ENCODE assay signal across 8 cellular contexts in genomic region chr1:243849089-243850012, GRCh38. TPM values are rescaled to one million over a fixed set of nuclear protein-coding genes. Genes with fewer than 3 reads are reported as not detected.
A peak's percentile ranks its signal among the peaks of the same experiment; 100 is the strongest.
DNase-seq lines count a peak whose midpoint lies in the region; ATAC-seq, FAIRE-seq and TF ChIP-seq lines count a peak whose summit lies in the region.

No MANE protein-coding gene starts in this region.

- no TSS peak for BruUV-seq in HepG2 (replicated peaks; lab: Mats Ljungman, UMichigan)

- no peak overlapping the region for H3K27ac ChIP-seq in HepG2 (ENCODE audit: extremely low read length, insufficient read depth, low read length)

- peak overlapping the region; percentile 7; the same call in 1 of the 2 replicates for H3K4me2 ChIP-seq in HepG2 (ENCODE audit: low read depth, low read length)

- POLR2A ChIA-PET in HepG2 (lab: Yijun Ruan, JAX): no interaction called here

- no peaks in the 10 kb centered on the region for H3K9me3 Mint-ChIP-seq in dendritic cell treated with granulocyte-macrophage colony-stimulating factor and Interleukin-4, amounts not matched to agents 40 ng/mL and 50 ng/mL, for 4 days

- in situ Hi-C loops in HepG2 (cut with HindIII; ENCODE audit: extremely low pct_ligation_motif_present, low pct_unique_long_range_greater_than_20kb): no loop called here

- intact Hi-C loops in dendritic cell treated with granulocyte-macrophage colony-stimulating factor and Interleukin-4, amounts not matched to agents 40 ng/mL and 50 ng/mL, for 4 days (cut with micrococcal nuclease): loop anchor here (5.0 to 10.0 kb wide), 3 partner anchors 127 to 425 kb away; no protein-coding TSS in a partner anchor
- intact Hi-C loops in HepG2 (cut with micrococcal nuclease; ENCODE audit: unreplicated experiment): loop anchor here (10.0 kb wide), 1 partner anchor 195 kb away; no protein-coding TSS in a partner anchor

- no peaks in the 10 kb centered on the region for H3K36me3 ChIP-seq in ES-I3 (ENCODE audit: insufficient read depth, low read length)
- no peaks in the 10 kb centered on the region for H3K36me3 ChIP-seq in HepG2 (replicated peaks in 1 of 2; ENCODE audit: control insufficient read depth in 1 of 2, insufficient read depth in 2 of 2, low read length in 2 of 2)

- H3K4me1 ChIP-seq in ES-I3 (ENCODE audit: insufficient read depth, low read length): no peaks in the 10 kb centered on the region
- H3K4me1 ChIP-seq in HepG2 (ENCODE audit: insufficient read depth, low read length): peaks cover 5% of the 10 kb centered on the region; the same call in 1 of the 2 replicates

- no peak for TF ChIP-seq CTCF in HepG2 (CRISPR knock-in tag; IDR thresholded peaks at IDR 0.05)

- H3K79me2 ChIP-seq in HepG2 (ENCODE audit: insufficient read depth, low read length): no peaks in the 10 kb centered on the region

- H3K36me3 Mint-ChIP-seq in dendritic cell treated with granulocyte-macrophage colony-stimulating factor and Interleukin-4, amounts not matched to agents 40 ng/mL and 50 ng/mL, for 4 days (ENCODE audit: low read depth): no peaks in the 10 kb centered on the region

- ATAC-seq in HG02610 (IDR thresholded peaks at IDR 0.05; ENCODE audit: unreplicated experiment) (peak; percentile 29), HepG2 (peak; percentile 59)

- H3K4me3 ChIP-seq in HepG2 (replicated peaks in 1 of 3; ENCODE audit: insufficient read depth in 1 of 3, low read depth in 2 of 3, low read length in 3 of 3): peak overlapping the region in 2 of 3 experiments; percentile 36 to 37; a peak in 3 of 6 replicates

- no peak for FAIRE-seq in HepG2 (lab: Jason Lieb, UNC)

- no peaks in the 10 kb centered on the region for H4K20me1 ChIP-seq in HepG2 (ENCODE audit: insufficient read depth, low read length)

- H3K4me3 Mint-ChIP-seq in dendritic cell treated with granulocyte-macrophage colony-stimulating factor and Interleukin-4, amounts not matched to agents 40 ng/mL and 50 ng/mL, for 4 days: peak overlapping the region; percentile 79

- H3K27me3 Mint-ChIP-seq in dendritic cell treated with granulocyte-macrophage colony-stimulating factor and Interleukin-4, amounts not matched to agents 40 ng/mL and 50 ng/mL, for 4 days: peaks cover 25% of the 10 kb centered on the region

- TF ChIP-seq RAD21 in HepG2 (CRISPR knock-in tag; IDR thresholded peaks at IDR 0.05): no peak

- CTCF ChIA-PET in HepG2 (lab: Yijun Ruan, JAX; ENCODE audit: low intra/inter-chr PET ratio, low total read pairs): no interaction called here

- H3K9me3 ChIP-seq in ES-I3 (ENCODE audit: control insufficient read depth, insufficient read depth, low read length) (no peaks in the 10 kb centered on the region; the same call in 1 of the 2 replicates), HepG2 (ENCODE audit: low read length) (no peaks in the 10 kb centered on the region)

- TF ChIP-seq POLR2A in HepG2 (IDR thresholded peaks at IDR 0.05; ENCODE audit: insufficient read depth in 1 of 2, low read depth in 2 of 2, low read length in 2 of 2): no peak

- H3K27ac Mint-ChIP-seq in dendritic cell treated with granulocyte-macrophage colony-stimulating factor and Interleukin-4, amounts not matched to agents 40 ng/mL and 50 ng/mL, for 4 days: peak overlapping the region; percentile 68

- H3K4me1 Mint-ChIP-seq in dendritic cell treated with granulocyte-macrophage colony-stimulating factor and Interleukin-4, amounts not matched to agents 40 ng/mL and 50 ng/mL, for 4 days (ENCODE audit: low read depth): peaks cover 15% of the 10 kb centered on the region

- H3K9ac ChIP-seq in ES-I3 (ENCODE audit: low read depth, low read length): peak overlapping the region; percentile 66
- H3K9ac ChIP-seq in HepG2 (ENCODE audit: insufficient read depth, low read depth, low read length): no peak overlapping the region

- H3K27me3 ChIP-seq in HepG2 (ENCODE audit: control insufficient read depth in 1 of 2, insufficient read depth in 2 of 2, low read length in 2 of 2): peaks cover 3 to 28% of the 10 kb centered on the region in 2 experiments; a peak in 4 of 5 replicates

- DNase-seq in NCI-H2171 treated with DMSO at 0.1 percent for 48 hours (lab: John Stamatoyannopoulos, UW): peak; percentile 78
- DNase-seq in activated CD4-positive, alpha-beta T cell treated with anti-CD3 and anti-CD28 coated beads, Interleukin-2, amount 50 U/mL, for 1 hour: peak; percentile 72
- no peak for DNase-seq in HepG2 (ENCODE audit: low spot score)
- peak; percentile 81 for DNase-seq in stimulated activated CD4-positive, alpha-beta T cell treated with anti-CD3 and anti-CD28 coated beads, Interleukin-2, amount 100 ng/mL, for 4 hours (ENCODE audit: low read depth)
- DNase-seq in HUDEP-2 (lab: John Stamatoyannopoulos, UW; ENCODE audit: unreplicated experiment in 76 of 76): no peak

- 3% methylated on average over 10 of the region's 80 CpGs for WGBS in HepG2 (ENCODE audit: low lambda C conversion rate)

- H2AFZ ChIP-seq in HepG2 (ENCODE audit: low read length): no peak overlapping the region

- TF ChIP-seq EP300 in HepG2 (IDR thresholded peaks at IDR 0.05; ENCODE audit: low read depth in 2 of 2, low read length in 2 of 2) (no peak), HepG2 (CRISPR knock-in tag; IDR thresholded peaks at IDR 0.05; ENCODE audit: borderline replicate concordance) (no peak)

TF ChIP-seq in HepG2, 621 proteins besides CTCF, POLR2A, EP300 and RAD21 (continues in another document):
- TF ChIP-seq JDP2 (CRISPR knock-in tag; IDR thresholded peaks at IDR 0.05; ENCODE audit: borderline replicate concordance) (no peak), THAP9 (CRISPR knock-in tag; IDR thresholded peaks at IDR 0.05; ENCODE audit: borderline replicate concordance) (no peak), DRAP1 (CRISPR knock-in tag; IDR thresholded peaks at IDR 0.05) (no peak), ZMYM2 (CRISPR knock-in tag; IDR thresholded peaks at IDR 0.05) (no peak), SRSF4 (IDR thresholded peaks at IDR 0.05; ENCODE audit: low read depth, low read length, poor library complexity, severe bottlenecking) (no peak), EZH2 (conservative IDR thresholded peaks at IDR 0.05; ENCODE audit: low read depth, low read length) (no peak; the same call in 1 of the 2 replicates), ONECUT2 (CRISPR knock-in tag; IDR thresholded peaks at IDR 0.05) (no peak), ZNF781 (CRISPR knock-in tag; IDR thresholded peaks at IDR 0.05; ENCODE audit: borderline replicate concordance, not compliant biosample characterization) (no peak), ZNF451 (CRISPR knock-in tag; IDR thresholded peaks at IDR 0.05) (no peak), CAMTA2 (CRISPR knock-in tag; IDR thresholded peaks at IDR 0.05; ENCODE audit: borderline replicate concordance) (no peak), ZEB1 (IDR thresholded peaks at IDR 0.05; ENCODE audit: insufficient replicate concordance, low read depth) (no peak), HDAC2 (CRISPR knock-in tag; IDR thresholded peaks at IDR 0.05) (no peak), NFRKB (IDR thresholded peaks at IDR 0.05) (no peak), TMF1 (CRISPR knock-in tag; IDR thresholded peaks at IDR 0.05; ENCODE audit: low read depth) (no peak)

RNA-seq across cellular contexts. Expression of gene AKT3, which starts 0.7 kb away (rescaled TPM):
- total RNA-seq in HepG2 (2016; rRNA removed; fragmentation: Illumina TruSeq; extraction: Trizol): 0.07 and 0.22 TPM in 2 replicates
- 0.18 and 0.61 TPM in 2 replicates for total RNA-seq in HepG2 (2016; cell fraction: cytosol; rRNA removed; fragmentation: Illumina TruSeq; extraction: Trizol; ENCODE audit: low read depth)
- total RNA-seq in HepG2 (2016; cell fraction: insoluble cytoplasmic fraction; rRNA removed; fragmentation: Illumina TruSeq; extraction: Trizol): 0.13 and 0.15 TPM in 2 replicates
- total RNA-seq in HepG2 (2016; cell fraction: membrane; rRNA removed; fragmentation: Illumina TruSeq; extraction: Trizol): 0.19 and 0.21 TPM in 2 replicates
- total RNA-seq in HepG2 (2016; cell fraction: nucleus; rRNA removed; fragmentation: Illumina TruSeq; extraction: Trizol): 0.25 and 0.28 TPM in 2 replicates
- polyA plus RNA-seq in HepG2 (2011; rRNA removed): 0.04 and 0.07 TPM in 2 replicates
- polyA plus RNA-seq in HepG2 (2011; cell fraction: cytosol; rRNA removed): 0.01 and 0.04 TPM in 2 replicates
- polyA plus RNA-seq in HepG2 (2011; cell fraction: nucleus; rRNA removed): 0.06 and 0.07 TPM in 2 replicates
- 0.08 and 0.12 TPM in 2 replicates for polyA plus RNA-seq in HepG2 (2012)
- not detected in 2 replicates for polyA plus RNA-seq in HepG2 (2016; cell fraction: cytosol; fragmentation: Illumina TruSeq; extraction: Trizol; ENCODE audit: low read depth)
- polyA plus RNA-seq in HepG2 (2016; cell fraction: insoluble cytoplasmic fraction; fragmentation: Illumina TruSeq; extraction: Trizol; ENCODE audit: low read depth): 0.30 TPM in 1 of 2 replicates, not detected in the other
- polyA plus RNA-seq in HepG2 (2016; cell fraction: membrane; fragmentation: Illumina TruSeq; extraction: Trizol; ENCODE audit: low read depth): not detected in 2 replicates
- 0.13 TPM in 1 of 2 replicates, not detected in the other for polyA plus RNA-seq in HepG2 (2016; cell fraction: nucleus; fragmentation: Illumina TruSeq; extraction: Trizol; ENCODE audit: insufficient read depth, low read depth)
- polyA minus RNA-seq in HepG2 (2011; rRNA and poly(A)+ RNA removed; ENCODE audit: low replicate concordance): 0.06 and 0.26 TPM in 2 replicates
- polyA minus RNA-seq in HepG2 (2011; cell fraction: cytosol; rRNA and poly(A)+ RNA removed): 0.20 TPM in 1 of 2 replicates, not detected in the other
- polyA minus RNA-seq in HepG2 (2011; cell fraction: nucleus; rRNA and poly(A)+ RNA removed): 0.26 and 0.75 TPM in 2 replicates

Comparison
In these comparisons a context has a peak if more than half of its experiments do, and no peak if none do; other contexts are left out.
1. DNase-seq: peak in NCI-H2171 treated with DMSO at 0.1 percent for 48 hours (single experiment), activated CD4-positive, alpha-beta T cell treated with anti-CD3 and anti-CD28 coated beads, Interleukin-2, amount 50 U/mL, for 1 hour (single experiment) and stimulated activated CD4-positive, alpha-beta T cell treated with anti-CD3 and anti-CD28 coated beads, Interleukin-2, amount 100 ng/mL, for 4 hours (single experiment); none in HepG2 (single experiment) and HUDEP-2 (0 of 76).